16 cellular contexts compared by ENCODE assay signal in genomic region chr17:62964506-62964905, GRCh38. TPM values are rescaled to one million over a fixed set of nuclear protein-coding genes. Genes with fewer than 3 reads are reported as not detected.
DNase-seq lines count a peak whose midpoint lies in the region; ATAC-seq, FAIRE-seq and TF ChIP-seq lines count a peak whose summit lies in the region.
"Had no signal": no experiment of that assay in that cellular context is flagged by ENCODE, and none has a peak within 500 bp of the region (broad histone marks: within the 10 kb centered on the region; RNA-seq: fewer than 3 reads in every experiment).

No MANE protein-coding gene starts in this region.

- peaks cover 28% of the 10 kb centered on the region for H3K27me3 ChIP-seq in neural progenitor cell
- H3K27me3 ChIP-seq: MG63, Peyer's patch had no signal

- peaks cover 10% of the 10 kb centered on the region for H3K27me3 Mint-ChIP-seq in neural progenitor cell (ENCODE audit: insufficient read depth, low read depth)

- DNase-seq in A549 (ENCODE audit: low read depth in 1 of 2, low spot score in 1 of 2), result no peak
- peak; percentile 25 for DNase-seq in HuH-7.5 (ENCODE audit: low spot score)
- peak; percentile 2 for DNase-seq in cerebellar cortex (ENCODE audit: low spot score)
- DNase-seq in neural progenitor cell (ENCODE audit: low spot score), result no peak
- no peak for DNase-seq in NCI-H2081 (lab: John Stamatoyannopoulos, UW)
- DNase-seq in anterior cingulate cortex (lab: John Stamatoyannopoulos, UW), result no peak
- no peak for DNase-seq in activated T-cell treated with anti-CD3 and anti-CD28 coated beads for 4 hours
- DNase-seq: Caco-2, DMS153, MG63, NCI-H1092 treated with DMSO at 0.1 percent for 48 hours, NCI-H524, Peyer's patch, Right ventricle myocardium superior had no signal

- peaks cover 22% of the 10 kb centered on the region for H3F3A ChIP-seq in neural progenitor cell (ENCODE audit: low read depth)

- H3K9me3 ChIP-seq in A549, result no peaks in the 10 kb centered on the region
- H3K9me3 ChIP-seq in neural progenitor cell (ENCODE audit: low read depth), result no peaks in the 10 kb centered on the region
- H3K9me3 ChIP-seq: Caco-2, MG63, Peyer's patch had no signal

- no peak for TF ChIP-seq RAD21 in A549 (conservative IDR thresholded peaks at IDR 0.05 in 1 of 2, IDR thresholded peaks at IDR 0.05 in 1 of 2)

- H3K4me2 ChIP-seq in A549 (no peak overlapping the region), neural progenitor cell (no peak overlapping the region)

- no peak for TF ChIP-seq CTCF in A549 (IDR thresholded peaks at IDR 0.05)
- TF ChIP-seq CTCF in neural progenitor cell (IDR thresholded peaks at IDR 0.05), result no peak

- no peak overlapping the region for H3K9ac ChIP-seq in neural progenitor cell

- TF ChIP-seq POLR2A in A549 (IDR thresholded peaks at IDR 0.05; ENCODE audit: low read length), result no peak

- peaks cover 45% of the 10 kb centered on the region for H3K4me1 ChIP-seq in A549
- H3K4me1 ChIP-seq in neural progenitor cell, result peaks cover 15% of the 10 kb centered on the region
- H3K4me1 ChIP-seq: Caco-2 had no signal

- H3K9me3 Mint-ChIP-seq in neural progenitor cell, result no peaks in the 10 kb centered on the region

- peak overlapping the region; percentile 16 for H3K4me3 Mint-ChIP-seq in neural progenitor cell

- H2AFZ ChIP-seq in neural progenitor cell (replicated peaks), result no peak overlapping the region

- no peaks in the 10 kb centered on the region for H3K79me2 ChIP-seq in neural progenitor cell (ENCODE audit: low read depth)

- H4K20me1 ChIP-seq in neural progenitor cell (ENCODE audit: low read depth), result peaks cover 9% of the 10 kb centered on the region

- H3K4me1 Mint-ChIP-seq in neural progenitor cell, result peaks cover 25% of the 10 kb centered on the region

- H3K36me3 Mint-ChIP-seq in neural progenitor cell, result no peaks in the 10 kb centered on the region

- WGBS in A549 (ENCODE audit: missing lambda C conversion rate), result 83% methylated on average over 4 of the region's 4 CpGs

- CTCF ChIA-PET in A549 (lab: Yijun Ruan, JAX), result interaction anchor here (1.1 to 2.2 kb wide), 5 partner anchors 13 to 312 kb away, joined by 3 to 11 read pairs (median 4); no protein-coding TSS in a partner anchor

- H3K27ac ChIP-seq in A549 (peak overlapping the region; percentile 98; a peak in 5 of 6 replicates), neural progenitor cell (no peak overlapping the region)

- ATAC-seq in A549, result no peak
- ATAC-seq: HepG2 had no signal

- FAIRE-seq in A549 (lab: Jason Lieb, UNC), result no peak
- FAIRE-seq: A204.1, HepG2 had no signal

- no peak for TF ChIP-seq EP300 in A549 (IDR thresholded peaks at IDR 0.05)

- H3K4me3 ChIP-seq in A549 (no peak overlapping the region), neural progenitor cell (no peak overlapping the region)
- H3K4me3 ChIP-seq: MG63, Peyer's patch had no signal

- POLR2A ChIA-PET in A549 (lab: Yijun Ruan, JAX), result no interaction called here

- no peak overlapping the region for H3K27ac Mint-ChIP-seq in neural progenitor cell

- no peaks in the 10 kb centered on the region for H3K36me3 ChIP-seq in neural progenitor cell
- H3K36me3 ChIP-seq: MG63, Peyer's patch had no signal

TF ChIP-seq in A549, 52 proteins besides CTCF, POLR2A, EP300 and RAD21:
- TF ChIP-seq RNF2 (IDR thresholded peaks at IDR 0.05; ENCODE audit: borderline replicate concordance, low read depth) (no peak), HEYL (CRISPR knock-in tag; IDR thresholded peaks at IDR 0.05) (no peak), HOXA7 (CRISPR knock-in tag; IDR thresholded peaks at IDR 0.05) (no peak), RARB (CRISPR knock-in tag; IDR thresholded peaks at IDR 0.05) (no peak), RFX5 (IDR thresholded peaks at IDR 0.05) (no peak), MAFK (IDR thresholded peaks at IDR 0.05; ENCODE audit: partially characterized antibody) (no peak), CBX2 (IDR thresholded peaks at IDR 0.05; ENCODE audit: borderline replicate concordance, low read depth) (no peak), NR3C1 (IDR thresholded peaks at IDR 0.05) (no peak), MYC (IDR thresholded peaks at IDR 0.05; ENCODE audit: borderline replicate concordance, low read length) (no peak), ZNF302 (CRISPR knock-in tag; IDR thresholded peaks at IDR 0.05) (no peak)

RNA-seq across cellular contexts. Expression of gene TANC2, which starts 1.5 kb away (rescaled TPM):
- polyA plus RNA-seq in A549 (2011; rRNA removed) (33.7 and 60.6 TPM in 2 replicates), A549 (2017; fragmentation: RNase III; extraction: RNeasy Plus Mini Kit Qiagen cat#74134 plus additional on column Dnase treatment) (16.3 to 19.4 TPM (median 17.9 TPM) in 3 replicates)
- 8.3 and 10.8 TPM in 2 replicates for polyA plus RNA-seq in A549 (2012; cell fraction: cytosol; rRNA removed)
- 13.3 and 18.1 TPM in 2 replicates for polyA plus RNA-seq in A549 (2012; cell fraction: nucleus; rRNA removed)
- 584 and 615 TPM in 2 replicates for polyA minus RNA-seq in A549 (2011; rRNA and poly(A)+ RNA removed)
- 6.0 and 8.3 TPM in 2 replicates for total RNA-seq in neural progenitor cell (ENCODE audit: low replicate concordance)

Comparison
In these comparisons a context has a peak if more than half of its experiments do, and no peak if none do; other contexts are left out.
1. DNase-seq: peak in HuH-7.5 (single experiment) and cerebellar cortex (single experiment); none in A549 (0 of 2), neural progenitor cell (single experiment), NCI-H2081 (0 of 2), anterior cingulate cortex (0 of 58) and activated T-cell treated with anti-CD3 and anti-CD28 coated beads for 4 hours (single experiment).